8 cellular contexts compared by ENCODE assay signal in genomic region chr17:38584350-38584925, GRCh38. TPM values are rescaled to one million over a fixed set of nuclear protein-coding genes. Genes with fewer than 3 reads are reported as not detected.
A peak's percentile ranks its signal among the peaks of the same experiment; 100 is the strongest.
DNase-seq lines count a peak whose midpoint lies in the region; ATAC-seq, FAIRE-seq and TF ChIP-seq lines count a peak whose summit lies in the region.

No MANE protein-coding gene starts in this region.

- H3K27ac ChIP-seq in pancreas: no peak overlapping the region

- intact Hi-C loops in pancreas (cut with DNase I): no loop called here

- H3K4me3 ChIP-seq in foreskin fibroblast (ENCODE audit: low read depth in 1 of 2, low read length in 2 of 2): no peak overlapping the region
- H3K4me3 ChIP-seq in pancreas: peak overlapping the region in 1 of 4 donors; percentile 22

- H3K27me3 ChIP-seq in pancreas: no peaks in the 10 kb centered on the region

- ATAC-seq in pancreas (peak; percentile 95 to 98 (median 96)), HG03045 (IDR thresholded peaks at IDR 0.05; ENCODE audit: unreplicated experiment) (no peak), HG02840 (IDR thresholded peaks at IDR 0.05; ENCODE audit: low FRiP score, unreplicated experiment) (no peak)

- FAIRE-seq in pancreas (lab: Jason Lieb, UNC): no peak

- no peaks in the 10 kb centered on the region for H3K36me3 ChIP-seq in pancreas

- WGBS in pancreas, 2 donors: 6 to 10% methylated on average over 19 of the region's 19 CpGs

- H3K9me3 ChIP-seq in pancreas: no peaks in the 10 kb centered on the region

- DNase-seq in COLO668 (lab: John Stamatoyannopoulos, UW; ENCODE audit: unreplicated experiment): peak; percentile 61
- DNase-seq in HT-29 (ENCODE audit: low spot score): peak; percentile 97
- peak; percentile 75 for DNase-seq in RKO (ENCODE audit: low spot score)
- DNase-seq in activated effector memory CD4-positive, alpha-beta T cell treated with Interleukin-2 at 50 U/mL for 16 hours: peak; percentile 39
- peak; percentile 34 to 75 for DNase-seq in foreskin fibroblast
- peak; percentile 52 to 87 (median 75) for DNase-seq in pancreas

- peak; percentile 86 for TF ChIP-seq CTCF in foreskin fibroblast (IDR thresholded peaks at IDR 0.05; ENCODE audit: low read depth, low read length)
- TF ChIP-seq CTCF in pancreas (IDR thresholded peaks at IDR 0.05): peak; percentile 96 to 97 (median 96)

- H3K4me1 ChIP-seq in pancreas: peaks cover 0 to 4% (median 0%) of the 10 kb centered on the region in 3 donors

RNA-seq across cellular contexts. Expression of gene SRCIN1, which starts 21.3 kb away (rescaled TPM):
- 4.9 and 6.0 TPM in 2 replicates for total RNA-seq in HT-29 (2014; rRNA removed; shearing (Covaris generic))
- total RNA-seq in pancreas: 1 to 10 TPM; 5.8 to 9.3 (median 8.2) TPM
- 10 to 100 TPM; 18.4 to 30.3 TPM for polyA plus RNA-seq in pancreas

Comparison
In these comparisons a context has a peak if more than half of its experiments do, and no peak if none do; other contexts are left out.
1. DNase-seq: peak in every context shown above with its lines; median percentile 97 in HT-29; 75 in RKO; 75 in pancreas; 61 in COLO668; 54 in foreskin fibroblast; 39 in activated effector memory CD4-positive, alpha-beta T cell treated with Interleukin-2 at 50 U/mL for 16 hours.
2. ATAC-seq: peak in pancreas (4 of 4); none in HG03045 (single experiment) and HG02840 (single experiment).